Comparison of ENCODE assay signal across 27 cellular contexts in genomic region chr2:204005940-204006721, GRCh38.
DNase-seq lines count a peak whose midpoint lies in the region; ATAC-seq lines count a peak whose summit lies in the region.
"Had no signal": no experiment of that assay in that cellular context is flagged by ENCODE, and none has a peak within 500 bp of the region (broad histone marks: within the 10 kb centered on the region; RNA-seq: fewer than 3 reads in every experiment).

No MANE protein-coding gene starts in this region.

- peak in 1 of 2 donors; percentile 52 for ATAC-seq in activated naive CD4-positive, alpha-beta T cell treated with anti-CD3 and anti-CD28 coated beads, Interleukin-2, amount 50 U/mL, for 72 hours
- ATAC-seq in stimulated activated naive CD8-positive, alpha-beta T cell treated with anti-CD3 and anti-CD28 coated beads, Interleukin-15, amount 100 ng/mL, for 72 hours, result peak; percentile 75
- ATAC-seq in GM21447 (IDR thresholded peaks at IDR 0.05; ENCODE audit: unreplicated experiment), result no peak
- ATAC-seq: CD8-positive, alpha-beta T cell; PC-3; SK-N-SH treated with all-trans-retinoic acid at 6 μM for 48 hours had no signal

- peaks cover 10% of the 10 kb centered on the region for H3K36me3 Mint-ChIP-seq in activated naive CD4-positive, alpha-beta T cell treated with anti-CD3 and anti-CD28 coated beads, Interleukin-2, amount 50 U/mL, for 24 hours
- peaks cover 40 to 58% of the 10 kb centered on the region in 2 donors for H3K36me3 Mint-ChIP-seq in activated naive CD4-positive, alpha-beta T cell treated with anti-CD3 and anti-CD28 coated beads, Interleukin-2, amount 50 U/mL, for 72 hours
- H3K36me3 Mint-ChIP-seq: CD8-positive, alpha-beta T cell had no signal

- H3K4me1 Mint-ChIP-seq in activated naive CD4-positive, alpha-beta T cell treated with anti-CD3 and anti-CD28 coated beads, Interleukin-2, amount 50 U/mL, for 24 hours, result peaks cover 94% of the 10 kb centered on the region
- peaks cover 87% of the 10 kb centered on the region for H3K4me1 Mint-ChIP-seq in stimulated activated naive CD8-positive, alpha-beta T cell treated with anti-CD3 and anti-CD28 coated beads, Interleukin-15, amount 100 ng/mL, for 72 hours

- DNase-seq in DMS153 treated with DMSO at 0.1 percent for 48 hours (lab: John Stamatoyannopoulos, UW; ENCODE audit: unreplicated experiment) (peak; percentile 13), DMS153 (lab: John Stamatoyannopoulos, UW) (no peak), Ammon's horn (ENCODE audit: low spot score) (no peak)
- no peak for DNase-seq in activated naive CD4-positive, alpha-beta T cell treated with anti-CD3 and anti-CD28 coated beads, Interleukin-2, amount 50 U/mL, for 16 hours
- no peak for DNase-seq in activated naive CD4-positive, alpha-beta T cell treated with anti-CD3 and anti-CD28 coated beads, Interleukin-2, amount 50 U/mL, for 72 hours (ENCODE audit: low spot score in 2 of 2)
- DNase-seq in stimulated activated naive CD8-positive, alpha-beta T cell treated with anti-CD3 and anti-CD28 coated beads, Interleukin-15, amount 100 ng/mL, for 72 hours, result peak in 1 of 2 donors; percentile 39
- DNase-seq: activated effector memory CD4-positive, alpha-beta T cell treated with Interleukin-2 at 50 U/mL for 16 hours; anterior cingulate cortex; CD8-positive, alpha-beta T cell; DMS 273 treated with DMSO at 0.1 percent for 48 hours; GOT3; islet precursor cell; left ventricle myocardium inferior; mesendoderm; NCI-H1417 treated with DMSO at 0.1 percent for 48 hours; NCI-H2081; NCI-H226; NCI-H82; PC-3; sigmoid colon; stimulated activated CD4-positive, alpha-beta T cell treated with anti-CD3 and anti-CD28 coated beads, Interleukin-4, amount 100 ng/mL, for 4 hours; stimulated activated naive CD4-positive, alpha-beta T cell treated with Interleukin-2 at 50 U/mL for 16 hours; T-helper 9 cell had no signal

- peak overlapping the region; percentile 63 for H3K4me3 Mint-ChIP-seq in activated naive CD4-positive, alpha-beta T cell treated with anti-CD3 and anti-CD28 coated beads, Interleukin-2, amount 50 U/mL, for 24 hours
- peak overlapping the region; percentile 36 to 50 for H3K4me3 Mint-ChIP-seq in stimulated activated naive CD8-positive, alpha-beta T cell treated with anti-CD3 and anti-CD28 coated beads, Interleukin-15, amount 100 ng/mL, for 72 hours
- H3K4me3 Mint-ChIP-seq: CD8-positive, alpha-beta T cell had no signal

- H3K27me3 Mint-ChIP-seq in activated naive CD4-positive, alpha-beta T cell treated with anti-CD3 and anti-CD28 coated beads, Interleukin-2, amount 50 U/mL, for 24 hours, result no peaks in the 10 kb centered on the region
- H3K27me3 Mint-ChIP-seq in stimulated activated naive CD8-positive, alpha-beta T cell treated with anti-CD3 and anti-CD28 coated beads, Interleukin-15, amount 100 ng/mL, for 72 hours, result no peaks in the 10 kb centered on the region

- peaks cover 27% of the 10 kb centered on the region for H3K9me3 Mint-ChIP-seq in activated naive CD4-positive, alpha-beta T cell treated with anti-CD3 and anti-CD28 coated beads, Interleukin-2, amount 50 U/mL, for 24 hours
- H3K9me3 Mint-ChIP-seq in activated naive CD4-positive, alpha-beta T cell treated with anti-CD3 and anti-CD28 coated beads, Interleukin-2, amount 50 U/mL, for 72 hours, result peaks cover 34 to 36% of the 10 kb centered on the region in 2 donors
- H3K9me3 Mint-ChIP-seq in stimulated activated naive CD8-positive, alpha-beta T cell treated with anti-CD3 and anti-CD28 coated beads, Interleukin-15, amount 100 ng/mL, for 72 hours, result peaks cover 32 to 35% of the 10 kb centered on the region in 2 donors

- peak overlapping the region; percentile 99 for H3K27ac Mint-ChIP-seq in activated naive CD4-positive, alpha-beta T cell treated with anti-CD3 and anti-CD28 coated beads, Interleukin-2, amount 50 U/mL, for 24 hours
- peak overlapping the region; percentile 82 to 98 for H3K27ac Mint-ChIP-seq in activated naive CD4-positive, alpha-beta T cell treated with anti-CD3 and anti-CD28 coated beads, Interleukin-2, amount 50 U/mL, for 72 hours
- H3K27ac Mint-ChIP-seq in stimulated activated naive CD8-positive, alpha-beta T cell treated with anti-CD3 and anti-CD28 coated beads, Interleukin-15, amount 100 ng/mL, for 72 hours, result peak overlapping the region; percentile 97 to 98
- H3K27ac Mint-ChIP-seq: CD8-positive, alpha-beta T cell; progenitor cell of endocrine pancreas had no signal
